In genomic region chr7:30911561-30911969, GRCh38 we compare ENCODE assay signal across 9 cellular contexts. TPM values are rescaled to one million over a fixed set of nuclear protein-coding genes. Genes with fewer than 3 reads are reported as not detected.
DNase-seq lines count a peak whose midpoint lies in the region; ATAC-seq and TF ChIP-seq lines count a peak whose summit lies in the region.
"Had no signal": no experiment of that assay in that cellular context is flagged by ENCODE, and none has a peak within 500 bp of the region (broad histone marks: within the 10 kb centered on the region; RNA-seq: fewer than 3 reads in every experiment).

Gene AQP1 (plus strand): TSS chr7:30911853. CDS start chr7:30911910, 57 bp downstream.

- peak; percentile 67 for ATAC-seq in omental fat pad (ENCODE audit: low FRiP score)
- ATAC-seq in HG03135 (IDR thresholded peaks at IDR 0.05; ENCODE audit: unreplicated experiment) = no peak

- peaks cover 9% of the 10 kb centered on the region for H3K4me1 Mint-ChIP-seq in MCF 10A (ENCODE audit: insufficient read depth, unreplicated experiment)

- H3K4me3 ChIP-seq in breast epithelium = peak within 1 kb of the TSS; percentile 45 to 55 (median 46)
- peak within 1 kb of the TSS; percentile 9 to 16 for H3K4me3 ChIP-seq in uterus

- H3K9me3 ChIP-seq in breast epithelium = no peaks in the 10 kb centered on the region
- H3K9me3 ChIP-seq in uterus = no peaks in the 10 kb centered on the region

- H3K27me3 ChIP-seq in breast epithelium = no peaks in the 10 kb centered on the region
- H3K27me3 ChIP-seq in uterus = no peaks in the 10 kb centered on the region

- TF ChIP-seq CTCF in breast epithelium (IDR thresholded peaks at IDR 0.05) (no peak), MCF 10A (IDR thresholded peaks at IDR 0.05; ENCODE audit: unreplicated experiment) (no peak), omental fat pad (IDR thresholded peaks at IDR 0.05) (no peak), uterus (IDR thresholded peaks at IDR 0.05) (no peak)

- H3K4me1 ChIP-seq in breast epithelium = peaks cover 4 to 7% of the 10 kb centered on the region in 2 donors
- H3K4me1 ChIP-seq in uterus = peaks cover 0 to 6% of the 10 kb centered on the region in 2 donors

- no peak for TF ChIP-seq POLR2A in breast epithelium (IDR thresholded peaks at IDR 0.05)
- peak in 1 of 2 donors; percentile 75 for TF ChIP-seq POLR2A in uterus (IDR thresholded peaks at IDR 0.05)

- H3K36me3 ChIP-seq in breast epithelium (no peaks in the 10 kb centered on the region), uterus (no peaks in the 10 kb centered on the region)

- no peaks in the 10 kb centered on the region for H3K36me3 Mint-ChIP-seq in MCF 10A (ENCODE audit: insufficient read depth, unreplicated experiment)
- H3K36me3 Mint-ChIP-seq: naive B cell had no signal

- H3K4me3 Mint-ChIP-seq in MCF 10A (ENCODE audit: unreplicated experiment) = no peak within 1 kb of the TSS

- POLR2A ChIA-PET in MCF 10A (lab: Yijun Ruan, JAX) = no interaction called here

- no peaks in the 10 kb centered on the region for H3K9me3 Mint-ChIP-seq in MCF 10A (ENCODE audit: unreplicated experiment)
- H3K9me3 Mint-ChIP-seq: naive B cell had no signal

- DNase-seq in breast epithelium (ENCODE audit: low spot score in 2 of 2) (peak in 1 of 2 donors; percentile 65), MCF 10A (ENCODE audit: unreplicated experiment) (no peak), globus pallidus (ENCODE audit: low spot score) (peak; percentile 68), omental fat pad (ENCODE audit: low spot score) (no peak), uterus (peak; percentile 69 to 76), hepatic stellate cell (ENCODE audit: low spot score) (no peak), NCI-H2196 (lab: John Stamatoyannopoulos, UW; ENCODE audit: unreplicated experiment) (no peak)
- DNase-seq: naive B cell had no signal

- no TSS peak for BruUV-seq in MCF 10A (replicated peaks; lab: Mats Ljungman, UMichigan)

- no peaks in the 10 kb centered on the region for H3K27me3 Mint-ChIP-seq in MCF 10A (ENCODE audit: insufficient read depth, unreplicated experiment)
- H3K27me3 Mint-ChIP-seq: naive B cell had no signal

- CTCF ChIA-PET in MCF 10A (lab: Yijun Ruan, JAX) = no interaction called here

- H3K27ac ChIP-seq in breast epithelium = peak within 1 kb of the TSS; percentile 30 to 36
- H3K27ac ChIP-seq in uterus = peak within 1 kb of the TSS; percentile 34 to 68

- intact Hi-C loops in breast epithelium (cut with DNase I; ENCODE audit: low total_unique reads) = loop anchor here (10.0 kb wide), 1 partner anchor 97 kb away; no protein-coding TSS in a partner anchor
- intact Hi-C loops in MCF 10A (cut with micrococcal nuclease) = no loop called here
- intact Hi-C loops in uterus (cut with DNase I; ENCODE audit: low total_unique reads) = no loop called here

- H3K27ac Mint-ChIP-seq in MCF 10A (ENCODE audit: low read depth, unreplicated experiment) = no peak within 1 kb of the TSS

RNA-seq across cellular contexts. Expression of gene AQP1, which starts in this region (rescaled TPM):
- total RNA-seq in breast epithelium (100 to 1,000 TPM; 132 to 213 (median 177) TPM), MCF 10A (2022) (0.71 TPM in 1 of 2 replicates, not detected in the other), omental fat pad (100 to 1,000 TPM; 291 to 685 (median 428) TPM), uterus (100 to 1,000 TPM in 3 of 4 donors, 10 to 100 TPM in 1; 69.6 to 477 (median 370) TPM)

Comparison
In these comparisons a context has a peak if more than half of its experiments do, and no peak if none do; other contexts are left out.
1. RNA of gene AQP1 (total RNA-seq): 291 to 685 TPM in omental fat pad, 69.6 to 477 TPM in uterus and 132 to 213 TPM in breast epithelium; 0.71 TPM in MCF 10A; every median in the first group is over 10 times any median in the second.
2. DNase-seq: peak in globus pallidus (single experiment) and uterus (2 of 2); none in MCF 10A (single experiment), omental fat pad (single experiment), hepatic stellate cell (single experiment) and NCI-H2196 (single experiment).